In genomic region chr4:161881370-161881769, GRCh38 we compare ENCODE assay signal across 28 cellular contexts.
"Had no signal": no experiment of that assay in that cellular context is flagged by ENCODE, and none has a peak within 500 bp of the region (broad histone marks: within the 10 kb centered on the region; RNA-seq: fewer than 3 reads in every experiment).

No MANE protein-coding gene starts in this region.

- H3K36me3 ChIP-seq: left lung, lower lobe of right lung, neural progenitor cell, neutrophil, right atrium auricular region, stomach, thyroid gland, transverse colon, upper lobe of left lung had no signal

- H3K4me2 ChIP-seq: neural progenitor cell had no signal

- H2AFZ ChIP-seq: neural progenitor cell, parathyroid adenoma had no signal

- H3K4me3 ChIP-seq: left lung, lower lobe of right lung, neural progenitor cell, right atrium auricular region, skin epidermis, stomach, testis, thyroid gland, transverse colon, upper lobe of left lung had no signal

- H3K27me3 ChIP-seq: left lung, neural progenitor cell, neutrophil, right atrium auricular region, stomach, testis, thyroid gland, transverse colon, upper lobe of left lung had no signal

- H3K9ac ChIP-seq: neural progenitor cell, parathyroid adenoma had no signal

- H3K9me3 ChIP-seq: left lung, lower lobe of right lung, neutrophil, right atrium auricular region, stomach, testis, thyroid gland, transverse colon, upper lobe of left lung had no signal

- DNase-seq: hippocampal formation; kidney; left colon; left lung; lower lobe of right lung; mammary epithelial cell; mesenchymal stem cell; naive B cell; natural killer cell; nephron progenitor cell; occipital lobe; stimulated activated CD4-positive, alpha-beta T cell treated with anti-CD3 and anti-CD28 coated beads, Interleukin-12 subunit alpha, Interleukin-12 subunit beta, amount 100 ng/mL, for 4 hours; stimulated activated CD4-positive, alpha-beta T cell treated with anti-CD3 and anti-CD28 coated beads, Interleukin-15, amount 100 ng/mL, for 24 hours; stimulated activated CD4-positive, alpha-beta T cell treated with anti-CD3 and anti-CD28 coated beads, Interleukin-2, amount 100 ng/mL, for 24 hours; stimulated activated CD4-positive, alpha-beta T cell treated with anti-CD3 and anti-CD28 coated beads, Interleukin-4, amount 100 ng/mL, for 1 hour; stimulated activated naive B cell treated with anti-CD40 and anti-IgM and Interleukin-4, amounts not matched to agents 10 μg/mL and 1 μg/mL and 100 μg/mL, for 72 hours; stimulated activated naive CD8-positive, alpha-beta T cell treated with anti-CD3 and anti-CD28 coated beads, Interleukin-15, Interleukin-2, amounts not matched to agents 100 U/mL and 50 U/mL, for 24 hours; stomach; testis; thyroid gland; transverse colon; upper lobe of left lung had no signal

- ATAC-seq: left colon; left lung; lower lobe of right lung; natural killer cell; sciatic nerve; stimulated activated naive B cell treated with anti-CD40 and anti-IgM and Interleukin-4, amounts not matched to agents 10 μg/mL and 1 μg/mL and 100 μg/mL, for 72 hours; stimulated activated naive CD8-positive, alpha-beta T cell treated with anti-CD3 and anti-CD28 coated beads, Interleukin-15, Interleukin-2, amounts not matched to agents 100 U/mL and 50 U/mL, for 24 hours had no signal

- H3K4me1 ChIP-seq: left lung, lower lobe of right lung, neural progenitor cell, parathyroid adenoma, right atrium auricular region, stomach, testis, thyroid gland, transverse colon, upper lobe of left lung had no signal

- H3K79me2 ChIP-seq: parathyroid adenoma had no signal

- H3K27ac ChIP-seq: left lung, lower lobe of right lung, neural progenitor cell, neutrophil, parathyroid adenoma, right atrium auricular region, skin epidermis, stomach, testis, thyroid gland, transverse colon, upper lobe of left lung had no signal
